ENCODE assay signal across 25 cellular contexts in the genomic region with DNA sequence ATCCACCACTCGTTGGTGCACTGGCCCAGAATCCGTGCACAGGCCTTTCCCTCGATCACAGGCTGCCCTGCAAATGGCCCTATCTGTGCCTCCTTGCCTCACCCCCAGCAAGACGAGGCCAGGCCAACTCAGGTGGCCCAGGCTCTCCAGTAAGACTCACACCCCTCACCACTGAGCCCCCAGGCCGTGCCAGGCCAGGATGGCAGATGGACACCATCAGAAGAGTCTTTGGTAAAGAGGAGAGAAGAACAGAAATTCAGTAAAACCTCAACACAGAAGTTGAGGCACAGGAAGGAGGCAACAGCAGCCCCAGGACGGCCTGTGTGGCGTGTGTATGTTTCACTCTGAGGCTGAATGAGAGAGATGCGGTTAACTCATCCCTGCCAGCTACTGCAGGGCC. TPM values are rescaled to one million over a fixed set of nuclear protein-coding genes. Genes with fewer than 3 reads are reported as not detected.
"Had no signal": no experiment of that assay in that cellular context is flagged by ENCODE, and none has a peak within 500 bp of the region (broad histone marks: within the 10 kb centered on the region; RNA-seq: fewer than 3 reads in every experiment).

No MANE protein-coding gene starts in this region.

- DNase-seq: IMR-90; Karpas-422; KG1; MG63; NCI-H1092 treated with DMSO at 0.1 percent for 48 hours; NCI-H1436; NCI-H187; NCI-H2029; NCI-H2081 treated with DMSO at 0.1 percent for 48 hours; NCI-H2171; NCI-H226; NCI-H510A; NCI-H524 treated with DMSO at 0.1 percent for 48 hours; NCI-H69; NCI-H774; NK-92 treated with Interleukin-12 subunit alpha and Interleukin-12 subunit beta, amount 100 ng/mL, for 24 hours; OCI-M1; PC-9; Peyer's patch; Right ventricle myocardium superior; SIG-M5 had no signal

- H2AFZ ChIP-seq: PC-9 had no signal

- FAIRE-seq: HepG2 had no signal

- ATAC-seq: HepG2 had no signal

- H3K27ac ChIP-seq: PC-9, Peyer's patch, SJSA1, SK-N-MC had no signal

- H3K4me1 ChIP-seq: Peyer's patch, SJSA1 had no signal

- H3K36me3 ChIP-seq: MG63, Peyer's patch, SJSA1 had no signal

- H3K27me3 ChIP-seq: MG63, Peyer's patch, SJSA1 had no signal

- H3K4me3 ChIP-seq: MG63, PC-9, Peyer's patch, SJSA1, SK-N-MC had no signal

- H3K4me2 ChIP-seq: PC-9 had no signal

- H3K9me3 ChIP-seq: MG63, Peyer's patch, SJSA1 had no signal

RNA-seq across cellular contexts. Expression of a gene that starts 54.0 kb away (rescaled TPM):
- total RNA-seq: HT1080, IMR-90, PC-9, SJSA1 had no signal
